In genomic region chr19:21877976-21878375, GRCh38 we compare ENCODE assay signal across 34 cellular contexts.
"Had no signal": no experiment of that assay in that cellular context is flagged by ENCODE, and none has a peak within 500 bp of the region (broad histone marks: within the 10 kb centered on the region; RNA-seq: fewer than 3 reads in every experiment).

No MANE protein-coding gene starts in this region.

- H3K9me3 ChIP-seq: MG63 had no signal

- H3K27me3 ChIP-seq: MG63 had no signal

- H3K9ac ChIP-seq: KMS-11 had no signal

- H3K4me3 ChIP-seq: MG63 had no signal

- H3K27ac ChIP-seq: KMS-11 had no signal

- H3K36me3 ChIP-seq: MG63 had no signal

- DNase-seq: Karpas-422, Kasumi-1, KG1, MG63, MM.1S, MV-4-11, NCI-H1048, NCI-H1092, NCI-H1105, NCI-H1105 treated with DMSO at 0.1 percent for 48 hours, NCI-H1417, NCI-H1417 treated with DMSO at 0.1 percent for 48 hours, NCI-H1436, NCI-H1436 treated with DMSO at 0.1 percent for 48 hours, NCI-H146, NCI-H1694, NCI-H1694 treated with DMSO at 0.1 percent for 48 hours, NCI-H187, NCI-H187 treated with DMSO at 0.1 percent for 48 hours, NCI-H1930, NCI-H2029, NCI-H2029 treated with DMSO at 0.1 percent for 48 hours, NCI-H2081, NCI-H2081 treated with DMSO at 0.1 percent for 48 hours, NCI-H2107, NCI-H2171, NCI-H2171 treated with DMSO at 0.1 percent for 48 hours, NCI-H2227 treated with DMSO at 0.1 percent for 48 hours, NCI-H226, NCI-H345, NCI-H446, NCI-H446 treated with DMSO at 0.1 percent for 48 hours, NCI-H510A had no signal

- H3K4me2 ChIP-seq: KMS-11 had no signal
